9 cellular contexts compared by ENCODE assay signal in the genomic region with DNA sequence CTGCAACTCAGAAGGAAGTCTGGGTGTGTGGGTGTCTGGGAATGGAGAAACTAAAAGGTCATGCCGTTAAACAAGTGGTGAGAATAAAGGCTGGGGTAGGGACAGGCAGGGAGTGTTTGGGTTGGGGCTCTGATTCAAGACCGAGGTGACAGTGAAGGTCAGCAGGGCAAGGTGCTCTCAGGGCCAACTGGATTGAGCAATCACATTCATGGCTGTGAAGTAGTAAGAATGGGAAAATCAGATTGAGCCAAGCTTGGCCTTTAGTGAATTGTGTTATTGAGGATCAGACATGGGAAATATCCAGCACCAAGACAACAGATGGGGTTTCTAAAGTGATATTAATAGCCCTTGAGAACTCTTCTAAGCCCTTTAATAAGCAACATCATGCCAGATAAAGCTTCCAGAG. TPM values are rescaled to one million over a fixed set of nuclear protein-coding genes. Genes with fewer than 3 reads are reported as not detected.
"Had no signal": no experiment of that assay in that cellular context is flagged by ENCODE, and none has a peak within 500 bp of the region (broad histone marks: within the 10 kb centered on the region; RNA-seq: fewer than 3 reads in every experiment).

No MANE protein-coding gene starts in this region.

- DNase-seq: activated effector memory CD4-positive, alpha-beta T cell treated with anti-CD3 and anti-CD28 coated beads, Interleukin-2, amount 50 U/mL, for 16 hours; activated T-cell treated with anti-CD3 and anti-CD28 coated beads, Interleukin-2, amount 50 U/mL, for 4 hours; dorsolateral prefrontal cortex; natural killer cell; stimulated activated CD4-positive, alpha-beta T cell treated with anti-CD3 and anti-CD28 coated beads, Interleukin-15, amount 100 ng/mL, for 24 hours; transverse colon had no signal

- H3K27ac ChIP-seq: transverse colon had no signal

- ATAC-seq: activated T-cell treated with anti-CD3 and anti-CD28 coated beads, Interleukin-2, amount 50 U/mL, for 4 hours; esophagus mucosa; natural killer cell had no signal

- H3K36me3 ChIP-seq: breast epithelium, transverse colon had no signal

- H3K4me1 ChIP-seq: breast epithelium, transverse colon had no signal

- H3K4me3 ChIP-seq: breast epithelium, dorsolateral prefrontal cortex, transverse colon had no signal

- H3K9me3 ChIP-seq: breast epithelium, transverse colon had no signal

- H3K27me3 ChIP-seq: breast epithelium, dorsolateral prefrontal cortex, transverse colon had no signal

RNA-seq across cellular contexts. Expression of a gene that starts 24.3 kb away (rescaled TPM):
- total RNA-seq: activated T-cell treated with anti-CD3 and anti-CD28 coated beads, Interleukin-2, amount 50 U/mL, for 4 hours; natural killer cell; T-helper 2 cell treated with Interferon-gamma antibody and Interleukin-4, amounts not matched to agents 100 ng/mL and 5 ng/mL, for 36 hours had no signal
